In genomic region chr4:72319596-72319995, GRCh38 we compare ENCODE assay signal across 16 cellular contexts.
DNase-seq lines count a peak whose midpoint lies in the region; ATAC-seq, FAIRE-seq and TF ChIP-seq lines count a peak whose summit lies in the region.
"Had no signal": no experiment of that assay in that cellular context is flagged by ENCODE, and none has a peak within 500 bp of the region (broad histone marks: within the 10 kb centered on the region; RNA-seq: fewer than 3 reads in every experiment).

No MANE protein-coding gene starts in this region.

- no peak overlapping the region for H4K91ac ChIP-seq in IMR-90 (ENCODE audit: insufficient read depth, low read depth, low read length)

- no peak overlapping the region for H4K5ac ChIP-seq in IMR-90 (ENCODE audit: low read depth, low read length)

- no peaks in the 10 kb centered on the region for H3K79me1 ChIP-seq in IMR-90 (ENCODE audit: low read depth in 1 of 2, low read length in 2 of 2)

- no peak overlapping the region for H3K4me2 ChIP-seq in IMR-90 (ENCODE audit: low read depth, low read length)

- no peak overlapping the region for H2AFZ ChIP-seq in IMR-90 (replicated peaks; ENCODE audit: low read length, poor library complexity)

- TF ChIP-seq RAD21 in IMR-90 (IDR thresholded peaks at IDR 0.05; ENCODE audit: low read length): no peak

- H3K9ac ChIP-seq in IMR-90 (ENCODE audit: low read depth, low read length): no peak overlapping the region

- no peak overlapping the region for H3K14ac ChIP-seq in IMR-90 (replicated peaks; ENCODE audit: low read depth, low read length)

- POLR2A ChIA-PET in BJ (lab: Charles Lee): interaction anchor here (0.6 kb wide), 1 partner anchor 40 kb away, joined by 3 read pairs; no protein-coding TSS in a partner anchor
- POLR2A ChIA-PET in IMR-90 (lab: Charles Lee; ENCODE audit: unreplicated experiment): no interaction called here

- no peak overlapping the region for H2AK5ac ChIP-seq in IMR-90 (ENCODE audit: low read depth, low read length)

- no peak overlapping the region for H4K8ac ChIP-seq in IMR-90 (ENCODE audit: low read depth in 2 of 2, low read length in 2 of 2)

- DNase-seq in BJ (ENCODE audit: low read depth): peak; percentile 63
- DNase-seq in IMR-90: peak; percentile 69
- peak; percentile 76 for DNase-seq in astrocyte of the spinal cord (ENCODE audit: low read depth, low spot score)
- DNase-seq in kidney glomerular epithelial cell (lab: John Stamatoyannopoulos, UW): peak; percentile 58
- DNase-seq in NCI-H2227 treated with DMSO at 0.1 percent for 48 hours (lab: John Stamatoyannopoulos, UW): no peak
- no peak for DNase-seq in OCI-M1 (lab: John Stamatoyannopoulos, UW)
- no peak for DNase-seq in small intestine
- DNase-seq: activated CD4-positive, alpha-beta T cell treated with anti-CD3 and anti-CD28 coated beads, Interleukin-2, amount 50 U/mL, for 4 hours; central memory CD4-positive, alpha-beta T cell; DMS 273 treated with DMSO at 0.1 percent for 48 hours; H7; naive thymus-derived CD4-positive, alpha-beta T cell; NCI-H187 treated with DMSO at 0.1 percent for 48 hours; stimulated activated CD4-positive, alpha-beta T cell treated with anti-CD3 and anti-CD28 coated beads, Interleukin-4, amount 100 ng/mL, for 1 hour; transverse colon had no signal

- no peak overlapping the region for H3K23ac ChIP-seq in IMR-90 (ENCODE audit: low read depth, low read length)

- H2BK15ac ChIP-seq in IMR-90 (ENCODE audit: low read depth, low read length): no peak overlapping the region

- no peak overlapping the region for H2BK120ac ChIP-seq in IMR-90 (ENCODE audit: low read depth, low read length)

- H3K27me3 ChIP-seq in BJ (ENCODE audit: control insufficient read depth, insufficient read depth, low read length): no peaks in the 10 kb centered on the region
- H3K27me3 ChIP-seq in IMR-90 (ENCODE audit: control insufficient read depth, insufficient read depth, low read length): no peaks in the 10 kb centered on the region
- H3K27me3 ChIP-seq in small intestine (ENCODE audit: control insufficient read depth in 2 of 2, insufficient read depth in 2 of 2, low read length in 2 of 2): no peaks in the 10 kb centered on the region
- H3K27me3 ChIP-seq: transverse colon had no signal

- no peak overlapping the region for H2AK9ac ChIP-seq in IMR-90 (replicated peaks; ENCODE audit: low read depth, low read length, poor library complexity)

- no TSS peak for BruUV-seq in IMR-90 (replicated peaks; lab: Mats Ljungman, UMichigan)

- H3K9me3 ChIP-seq in IMR-90 (ENCODE audit: control insufficient read depth, insufficient read depth, low read length) (no peaks in the 10 kb centered on the region), small intestine (ENCODE audit: control insufficient read depth, low read depth) (no peaks in the 10 kb centered on the region)
- H3K9me3 ChIP-seq: transverse colon had no signal

- intact Hi-C loops in IMR-90 (cut with micrococcal nuclease): no loop called here

- H3K4me1 ChIP-seq in IMR-90 (ENCODE audit: control insufficient read depth, insufficient read depth, low read length): 0 out of 2 replicates have a peak, but pooled peaks cover 4% of the 10 kb centered on the region
- no peaks in the 10 kb centered on the region for H3K4me1 ChIP-seq in small intestine (ENCODE audit: control insufficient read depth in 2 of 2, insufficient read depth in 1 of 2, low read depth in 1 of 2, low read length in 1 of 2)

- H3K4ac ChIP-seq in IMR-90 (ENCODE audit: low read depth, low read length): no peak overlapping the region

- TF ChIP-seq POLR2A in IMR-90 (IDR thresholded peaks at IDR 0.05; ENCODE audit: low read depth, low read length): no peak

- H3K27ac ChIP-seq in IMR-90 (ENCODE audit: insufficient read depth, low read length): no peak overlapping the region
- no peak overlapping the region for H3K27ac ChIP-seq in small intestine (ENCODE audit: low read depth in 1 of 2, low read length in 1 of 2)
- H3K27ac ChIP-seq: transverse colon had no signal

- CTCF ChIA-PET in BJ (lab: Yijun Ruan, JAX) (no interaction called here), IMR-90 (lab: Yijun Ruan, JAX) (interaction anchor here (0.6 kb wide), 1 partner anchor 177 kb away, joined by 3 read pairs; no protein-coding TSS in a partner anchor)

- no peak for FAIRE-seq in small intestine (lab: Jason Lieb, UNC)

- in situ Hi-C loops in IMR-90 (cut with MboI; ENCODE audit: low sequenced_read_pairs): loop anchor here (25.0 kb wide), 1 partner anchor 718 kb away; no protein-coding TSS in a partner anchor
- in situ Hi-C loops in astrocyte of the spinal cord (cut with HindIII; ENCODE audit: low sequenced_read_pairs): no loop called here

- no peaks in the 10 kb centered on the region; the same call in 1 of the 2 replicates for H3K9me1 ChIP-seq in IMR-90 (ENCODE audit: insufficient read depth, low read length)

- no peak overlapping the region for H2BK20ac ChIP-seq in IMR-90 (ENCODE audit: low read depth, low read length)

- dilution Hi-C loops in IMR-90 (cut with HindIII; ENCODE audit: low sequenced_read_pairs, unreplicated experiment): no loop called here

- H2BK5ac ChIP-seq in IMR-90 (ENCODE audit: low read depth, low read length, poor library complexity, severe bottlenecking): no peak overlapping the region

- H3K18ac ChIP-seq in IMR-90 (ENCODE audit: low read depth, low read length): no peak overlapping the region

- TF ChIP-seq CTCF in BJ (IDR thresholded peaks at IDR 0.05; ENCODE audit: insufficient read depth, low read depth, low read length) (no peak), IMR-90 (conservative IDR thresholded peaks at IDR 0.05; ENCODE audit: low read depth, low read length) (no peak), astrocyte of the spinal cord (IDR thresholded peaks at IDR 0.05; ENCODE audit: low read depth, low read length) (no peak)

- H3K36me3 ChIP-seq in BJ (ENCODE audit: control insufficient read depth, insufficient read depth, low read length) (no peaks in the 10 kb centered on the region), IMR-90 (ENCODE audit: control insufficient read depth, insufficient read depth, low read length) (no peaks in the 10 kb centered on the region), small intestine (ENCODE audit: control insufficient read depth in 2 of 2, insufficient read depth in 2 of 2, low read length in 2 of 2) (no peaks in the 10 kb centered on the region)
- H3K36me3 ChIP-seq: transverse colon had no signal

- H4K20me1 ChIP-seq in IMR-90 (ENCODE audit: insufficient read depth, low read length): no peaks in the 10 kb centered on the region

- no CpG with 5 or more reads among the region's 4 CpGs for WGBS in IMR-90 (ENCODE audit: extremely low coverage in 2 of 2, insufficient read length in 1 of 2), 2 experiments
- WGBS in small intestine, 3 donors: 42 to 72% (median 57%) methylated on average over 4 of the region's 4 CpGs

- H3K4me3 ChIP-seq in BJ (ENCODE audit: low read depth, low read length) (no peak overlapping the region), IMR-90 (ENCODE audit: insufficient read depth, low read depth, low read length) (no peak overlapping the region), astrocyte of the spinal cord (ENCODE audit: low read depth, low read length) (no peak overlapping the region), small intestine (ENCODE audit: low read depth in 1 of 2, low read length in 2 of 2) (no peak overlapping the region)
- H3K4me3 ChIP-seq: transverse colon had no signal

- no peak overlapping the region for H3K56ac ChIP-seq in IMR-90 (ENCODE audit: extremely low read depth, insufficient read depth, low read length)

- peak; percentile 62; the same call in 1 of the 2 replicates for ATAC-seq in IMR-90 (ENCODE audit: low read depth)
- ATAC-seq in HG03175 (IDR thresholded peaks at IDR 0.05; ENCODE audit: unreplicated experiment): no peak
- ATAC-seq: naive thymus-derived CD4-positive, alpha-beta T cell had no signal

TF ChIP-seq in IMR-90, 13 proteins besides CTCF, POLR2A, EP300 and RAD21:
- TF ChIP-seq USF2 (IDR thresholded peaks at IDR 0.05; ENCODE audit: low read depth, low read length) (no peak), MAFK (IDR thresholded peaks at IDR 0.05; ENCODE audit: low read depth, low read length) (no peak), ELK1 (IDR thresholded peaks at IDR 0.05; ENCODE audit: borderline replicate concordance, low read depth, low read length) (no peak), CHD1 (IDR thresholded peaks at IDR 0.05; ENCODE audit: low read depth, low read length) (no peak), RCOR1 (IDR thresholded peaks at IDR 0.05; ENCODE audit: insufficient replicate concordance, low read length) (no peak), FOS (IDR thresholded peaks at IDR 0.05; ENCODE audit: low read depth, low read length) (no peak), MXI1 (IDR thresholded peaks at IDR 0.05; ENCODE audit: borderline replicate concordance, low read depth, low read length) (no peak), RFX5 (IDR thresholded peaks at IDR 0.05; ENCODE audit: low read depth, low read length) (no peak), SMC3 (IDR thresholded peaks at IDR 0.05; ENCODE audit: low read depth, low read length) (no peak), MAZ (IDR thresholded peaks at IDR 0.05; ENCODE audit: borderline replicate concordance, low read depth, low read length) (no peak), CEBPB (IDR thresholded peaks at IDR 0.05; ENCODE audit: low read depth, low read length) (no peak), BHLHE40 (IDR thresholded peaks at IDR 0.05; ENCODE audit: low read depth, low read length) (no peak), NFE2L2 (IDR thresholded peaks at IDR 0.05; ENCODE audit: low read depth, low read length) (no peak)

Comparison
In these comparisons a context has a peak if more than half of its experiments do, and no peak if none do; other contexts are left out.
1. DNase-seq: peak in BJ (single experiment), IMR-90 (single experiment), astrocyte of the spinal cord (single experiment) and kidney glomerular epithelial cell (single experiment); none in NCI-H2227 treated with DMSO at 0.1 percent for 48 hours (single experiment), OCI-M1 (single experiment) and small intestine (single experiment).